Comparison of ENCODE assay signal across 15 cellular contexts in genomic region chr12:104966677-104967076, GRCh38. TPM values are rescaled to one million over a fixed set of nuclear protein-coding genes. Genes with fewer than 3 reads are reported as not detected.
DNase-seq lines count a peak whose midpoint lies in the region; ATAC-seq and TF ChIP-seq lines count a peak whose summit lies in the region.
"Had no signal": no experiment of that assay in that cellular context is flagged by ENCODE, and none has a peak within 500 bp of the region (broad histone marks: within the 10 kb centered on the region; RNA-seq: fewer than 3 reads in every experiment).

No MANE protein-coding gene starts in this region.

- BruUV-seq in mammary epithelial cell (replicated peaks; lab: Mats Ljungman, UMichigan) = no TSS peak
- BruUV-seq in OCI-LY7 (replicated peaks; lab: Mats Ljungman, UMichigan) = no TSS peak

- H3K79me2 ChIP-seq in mammary epithelial cell (ENCODE audit: insufficient read depth, low read length) = no peaks in the 10 kb centered on the region
- no peaks in the 10 kb centered on the region for H3K79me2 ChIP-seq in OCI-LY7 (ENCODE audit: insufficient read depth, low read depth, low read length)

- H3K4me3 ChIP-seq in mammary epithelial cell (replicated peaks in 1 of 3; ENCODE audit: insufficient read depth in 1 of 3, low read depth in 2 of 3, low read length in 3 of 3) = no peak overlapping the region
- no peak overlapping the region for H3K4me3 ChIP-seq in OCI-LY7 (ENCODE audit: low read depth, low read length, poor library complexity, severe bottlenecking)
- H3K4me3 ChIP-seq: gastroesophageal sphincter, left ventricle myocardium inferior had no signal

- in situ Hi-C loops in GM13976 (cut with MboI; ENCODE audit: low sequenced_read_pairs, unreplicated experiment) (no loop called here), mammary epithelial cell (cut with MboI; ENCODE audit: low sequenced_read_pairs in 2 of 2) (no loop called here)

- 92% methylated on average over 4 of the region's 4 CpGs for WGBS in mammary epithelial cell (ENCODE audit: low coverage, missing lambda C conversion rate)

- dilution Hi-C loops in mammary epithelial cell (cut with HindIII; ENCODE audit: low sequenced_read_pairs) = no loop called here

- intact Hi-C loops in mammary epithelial cell (cut with micrococcal nuclease) (no loop called here), OCI-LY7 (cut with micrococcal nuclease; ENCODE audit: unreplicated experiment) (no loop called here)

- H3K27ac ChIP-seq in mammary epithelial cell (ENCODE audit: insufficient read depth, low read depth, low read length) = no peak overlapping the region
- H3K27ac ChIP-seq in OCI-LY7 (ENCODE audit: low read depth, low read length, poor library complexity, severe bottlenecking) = no peak overlapping the region
- H3K27ac ChIP-seq: gastroesophageal sphincter, left ventricle myocardium inferior had no signal

- H3K4me1 ChIP-seq in mammary epithelial cell (ENCODE audit: insufficient read depth, low read length) = no peaks in the 10 kb centered on the region
- H3K4me1 ChIP-seq in OCI-LY7 (ENCODE audit: insufficient read depth, low read length, poor library complexity, severe bottlenecking) = peaks cover 8% of the 10 kb centered on the region
- H3K4me1 ChIP-seq: gastroesophageal sphincter, left ventricle myocardium inferior had no signal

- no peak overlapping the region for H3K9ac ChIP-seq in mammary epithelial cell (ENCODE audit: insufficient read depth, low read length)

- no peaks in the 10 kb centered on the region for H3K9me3 ChIP-seq in mammary epithelial cell (replicated peaks; ENCODE audit: insufficient read depth, low read length)
- no peaks in the 10 kb centered on the region for H3K9me3 ChIP-seq in OCI-LY7 (ENCODE audit: low read length)
- H3K9me3 ChIP-seq: gastroesophageal sphincter, left ventricle myocardium inferior had no signal

- H3K4me2 ChIP-seq in mammary epithelial cell (ENCODE audit: insufficient read depth, low read depth, low read length) (no peak overlapping the region), OCI-LY7 (ENCODE audit: low read length) (no peak overlapping the region)

- H3K9me2 ChIP-seq in OCI-LY7 (ENCODE audit: insufficient read depth, low read length) = no peaks in the 10 kb centered on the region

- POLR2A ChIA-PET in OCI-LY7 (lab: Charles Lee) = interaction anchor here (3.2 kb wide), 1 partner anchor 8 kb away, joined by 11 read pairs; the partner anchor contains the start of gene SLC41A2

- peak; percentile 40 for DNase-seq in GM13976 (ENCODE audit: low spot score)
- no peak for DNase-seq in mammary epithelial cell
- DNase-seq in dedifferentiated amniotic fluid mesenchymal stem cell (ENCODE audit: extremely low spot score) = no peak
- DNase-seq in NCI-H1105 treated with DMSO at 0.1 percent for 48 hours (lab: John Stamatoyannopoulos, UW) = no peak
- no peak for DNase-seq in OCI-LY7 (ENCODE audit: low spot score)
- DNase-seq: dermis blood vessel endothelial cell; DND-41; left ventricle myocardium inferior; NCI-H2029; stimulated activated naive CD4-positive, alpha-beta T cell had no signal

- CTCF ChIA-PET in mammary epithelial cell (lab: Charles Lee; ENCODE audit: low non-redundant PET) (no interaction called here), OCI-LY7 (lab: Charles Lee; ENCODE audit: unreplicated experiment) (no interaction called here)

- no peaks in the 10 kb centered on the region for H4K20me1 ChIP-seq in mammary epithelial cell (ENCODE audit: insufficient read depth, low read length)
- H4K20me1 ChIP-seq in OCI-LY7 (ENCODE audit: insufficient read depth, low read length) = no peaks in the 10 kb centered on the region

- peak; percentile 70 for ATAC-seq in GM19467 (IDR thresholded peaks at IDR 0.05; ENCODE audit: unreplicated experiment)
- peak; percentile 79 for ATAC-seq in HG02870 (IDR thresholded peaks at IDR 0.05; ENCODE audit: unreplicated experiment)
- peak; percentile 70 for ATAC-seq in HG03469 (IDR thresholded peaks at IDR 0.05; ENCODE audit: unreplicated experiment)
- ATAC-seq: gastroesophageal sphincter, HepG2 had no signal

- no peak for TF ChIP-seq CTCF in GM13976 (IDR thresholded peaks at IDR 0.05; ENCODE audit: borderline replicate concordance, control extremely low read depth, extremely low read depth, insufficient read depth, missing control alignments)
- TF ChIP-seq CTCF in mammary epithelial cell (conservative IDR thresholded peaks at IDR 0.05 in 1 of 2, IDR thresholded peaks at IDR 0.05 in 1 of 2; ENCODE audit: extremely low read depth in 1 of 2, insufficient read depth in 1 of 2, low read depth in 1 of 2, low read length in 2 of 2) = no peak
- TF ChIP-seq CTCF in OCI-LY7 (conservative IDR thresholded peaks at IDR 0.05; ENCODE audit: low read length) = no peak

- peaks cover 1% of the 10 kb centered on the region for H3K27me3 ChIP-seq in mammary epithelial cell (ENCODE audit: insufficient read depth, low read length)

- no peaks in the 10 kb centered on the region for H3K36me3 ChIP-seq in mammary epithelial cell (ENCODE audit: insufficient read depth, low read length)
- no peaks in the 10 kb centered on the region for H3K36me3 ChIP-seq in OCI-LY7 (ENCODE audit: insufficient read depth, low read length)
- H3K36me3 ChIP-seq: gastroesophageal sphincter, left ventricle myocardium inferior had no signal

- H2AFZ ChIP-seq in mammary epithelial cell (ENCODE audit: low read depth, low read length) = no peak overlapping the region
- H2AFZ ChIP-seq in OCI-LY7 (ENCODE audit: low read length) = no peak overlapping the region

RNA-seq across cellular contexts. Expression of gene SLC41A2, which starts 8.6 kb away (rescaled TPM):
- total RNA-seq in mammary epithelial cell (10 to 100 TPM; 11.9 to 17.8 TPM), OCI-LY7 (2022) (13.1 and 16.4 TPM in 2 replicates)
- 1.5 TPM for polyA plus RNA-seq in mammary epithelial cell
- 5.6 TPM for polyA minus RNA-seq in mammary epithelial cell
- total RNA-seq in OCI-LY7 (2014; rRNA removed; shearing (Covaris generic)) = 4.6 and 5.3 TPM in 2 replicates

RNA-seq across cellular contexts. Expression of gene NOPCHAP1, which starts 19.4 kb away (rescaled TPM):
- total RNA-seq in mammary epithelial cell (10 to 100 TPM in 1 of 2 donors, 1 to 10 TPM in 1; 5.2 to 29.6 TPM), OCI-LY7 (2022) (30.3 and 33.9 TPM in 2 replicates)
- polyA plus RNA-seq in mammary epithelial cell = 16.3 TPM
- polyA minus RNA-seq in mammary epithelial cell = 3.6 TPM
- 12.1 and 15.2 TPM in 2 replicates for total RNA-seq in OCI-LY7 (2014; rRNA removed; shearing (Covaris generic))
